ENCODE assay signal across 8 cellular contexts in the genomic region with DNA sequence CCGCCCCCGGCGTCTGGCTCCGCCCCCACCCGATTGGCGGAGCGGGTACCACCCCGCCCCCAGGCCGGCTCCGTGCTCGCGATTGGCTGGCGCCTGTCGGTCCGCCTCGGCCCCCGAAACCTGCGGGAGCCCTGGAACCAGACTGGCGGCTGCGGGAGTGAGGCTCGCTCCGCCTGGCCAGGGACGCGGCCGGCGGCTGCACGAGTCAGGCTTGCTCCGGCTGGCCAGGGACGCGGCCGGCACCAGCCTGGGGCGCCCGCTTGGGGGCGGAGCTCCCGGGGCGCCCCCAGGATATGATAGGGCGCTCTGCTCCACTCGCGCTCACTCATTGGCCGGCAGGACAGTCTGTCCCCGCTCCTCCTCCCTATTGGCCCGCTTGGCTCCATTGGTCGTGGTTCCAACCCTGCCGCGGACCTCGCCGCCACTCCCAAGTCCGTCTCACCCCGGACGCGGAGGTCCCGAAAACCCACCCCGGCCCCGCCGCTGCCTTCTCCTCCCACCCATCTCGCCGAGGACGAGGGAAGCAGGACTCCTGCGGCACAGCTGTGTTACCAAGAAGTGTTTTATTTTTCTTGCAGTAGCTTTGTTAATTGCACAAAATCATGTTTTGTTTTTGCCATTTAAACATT. TPM values are rescaled to one million over a fixed set of nuclear protein-coding genes. Genes with fewer than 3 reads are reported as not detected.
DNase-seq lines count a peak whose midpoint lies in the region; ATAC-seq, FAIRE-seq and TF ChIP-seq lines count a peak whose summit lies in the region.

No MANE protein-coding gene starts in this region.

- H3K79me1 ChIP-seq in H1 (ENCODE audit: low read depth, low read length) = no peaks in the 10 kb centered on the region
- no peaks in the 10 kb centered on the region for H3K79me1 ChIP-seq in mesendoderm (ENCODE audit: low read length)

- no peaks in the 10 kb centered on the region for H3K27me3 ChIP-seq in H1 (replicated peaks in 1 of 4; ENCODE audit: control insufficient read depth in 3 of 4, extremely low read depth in 1 of 4, insufficient read depth in 3 of 4, low read length in 3 of 4)
- no peaks in the 10 kb centered on the region for H3K27me3 ChIP-seq in mesendoderm (ENCODE audit: insufficient read depth, low read length, poor library complexity)

- no peak overlapping the region for H2AFZ ChIP-seq in H1 (ENCODE audit: low read length)

- H3K9ac ChIP-seq in H1 (replicated peaks in 1 of 4; ENCODE audit: extremely low read depth in 1 of 4, low read depth in 3 of 4, low read length in 3 of 4) (peak overlapping the region; percentile 56 to 84 (median 68); a peak in 6 of 7 replicates), mesendoderm (ENCODE audit: low read length) (peak overlapping the region; percentile 74)

- no peak for FAIRE-seq in H1 (lab: Jason Lieb, UNC)

- H3K56ac ChIP-seq in H1 (replicated peaks; ENCODE audit: insufficient read length, low read depth, low read length) = no peak overlapping the region
- peak overlapping the region; percentile 96 for H3K56ac ChIP-seq in mesendoderm (ENCODE audit: low read length)

- H3K9me3 Mint-ChIP-seq in activated CD8-positive, alpha-beta memory T cell treated with anti-CD3 and anti-CD28 coated beads, Interleukin-2, amount 10 ng/mL, durations not matched to agents 7 days and 5 days (ENCODE audit: low read depth) = no peaks in the 10 kb centered on the region

- H2BK20ac ChIP-seq in H1 (ENCODE audit: low read length) = no peak overlapping the region

- TF ChIP-seq POLR2A in H1 (IDR thresholded peaks at IDR 0.05; ENCODE audit: control extremely low read depth in 1 of 2, low read depth in 2 of 2, low read length in 2 of 2) = peak in 1 of 2 experiments; percentile 61; a peak in 1 of 3 replicates

- CTCF ChIA-PET in activated CD8-positive, alpha-beta memory T cell treated with anti-CD3 and anti-CD28 coated beads, Interleukin-2, amount 10 ng/mL, durations not matched to agents 7 days and 5 days (lab: Charles Lee) = interaction anchor here (0.8 to 2.7 kb wide), 4 partner anchors 10 to 34 kb away, joined by 3 to 12 read pairs (median 4); no protein-coding TSS in a partner anchor
- CTCF ChIA-PET in H1 (lab: Charles Lee; ENCODE audit: partially characterized antibody) = no interaction called here

- peaks cover 8% of the 10 kb centered on the region; the same call in 1 of the 2 replicates for H3K23me2 ChIP-seq in H1 (ENCODE audit: low read depth, low read length)

- no peak overlapping the region for H2BK120ac ChIP-seq in H1 (replicated peaks; ENCODE audit: low read depth, low read length)
- peak overlapping the region; percentile 50 for H2BK120ac ChIP-seq in mesendoderm (ENCODE audit: low read depth, low read length)

- TF ChIP-seq RAD21 in H1 (IDR thresholded peaks at IDR 0.05 in 1 of 2, conservative IDR thresholded peaks at IDR 0.05 in 1 of 2; ENCODE audit: low read depth in 2 of 2, low read length in 2 of 2) = no peak

- peaks cover 0 to 7% of the 10 kb centered on the region in 2 experiments for H4K20me1 ChIP-seq in H1 (replicated peaks in 1 of 2; ENCODE audit: control insufficient read depth in 1 of 2, insufficient read depth in 2 of 2, low read length in 2 of 2)

- H4K8ac ChIP-seq in H1 (ENCODE audit: extremely low read depth, insufficient read depth, low read length) = peak overlapping the region; percentile 96
- H4K8ac ChIP-seq in mesendoderm (ENCODE audit: low read depth, low read length) = no peak overlapping the region

- H3K14ac ChIP-seq in H1 (ENCODE audit: insufficient read length) = no peak overlapping the region

- POLR2A ChIA-PET in H1 (lab: Charles Lee; ENCODE audit: partially characterized antibody) = interaction anchor here (1.0 to 2.9 kb wide), 14 partner anchors 8 to 116 kb away, joined by 3 to 21 read pairs (median 4); a partner anchor contains a TSS

- no peaks in the 10 kb centered on the region for H3K27me3 Mint-ChIP-seq in activated CD8-positive, alpha-beta memory T cell treated with anti-CD3 and anti-CD28 coated beads, Interleukin-2, amount 10 ng/mL, durations not matched to agents 7 days and 5 days

- no peak overlapping the region for H4K91ac ChIP-seq in H1 (replicated peaks; ENCODE audit: insufficient read length, low read length)

- H3K4me3 ChIP-seq in H1 (ENCODE audit: extremely low read depth in 1 of 4, insufficient read depth in 2 of 4, low read depth in 3 of 4, low read length in 4 of 4) (peak overlapping the region; percentile 63 to 82 (median 78)), mesendoderm (ENCODE audit: low read length) (peak overlapping the region; percentile 74)

- H3K4me3 Mint-ChIP-seq in activated CD8-positive, alpha-beta memory T cell treated with anti-CD3 and anti-CD28 coated beads, Interleukin-2, amount 10 ng/mL, durations not matched to agents 7 days and 5 days = peak overlapping the region; percentile 77

- no peak overlapping the region for H2BK12ac ChIP-seq in H1 (ENCODE audit: low read depth, low read length)

- peak overlapping the region; percentile 72 for H3K27ac Mint-ChIP-seq in activated CD8-positive, alpha-beta memory T cell treated with anti-CD3 and anti-CD28 coated beads, Interleukin-2, amount 10 ng/mL, durations not matched to agents 7 days and 5 days

- TF ChIP-seq EP300 in H1 (IDR thresholded peaks at IDR 0.05; ENCODE audit: borderline replicate concordance in 1 of 2, low read depth in 2 of 2, low read length in 2 of 2) = no peak

- no peaks in the 10 kb centered on the region for H3K9me3 ChIP-seq in H1 (ENCODE audit: insufficient read depth in 2 of 2, low read depth in 1 of 2, low read length in 1 of 2)

- peak overlapping the region; percentile 87; the same call in 1 of the 2 replicates for H3K18ac ChIP-seq in H1 (ENCODE audit: extremely low read depth, low read length)
- peak overlapping the region; percentile 89 for H3K18ac ChIP-seq in mesendoderm (ENCODE audit: low read length)

- H3K4ac ChIP-seq in H1 (replicated peaks; ENCODE audit: insufficient read length, low read depth, low read length) (no peak overlapping the region), mesendoderm (ENCODE audit: low read depth, low read length) (no peak overlapping the region)

- H3K4me1 ChIP-seq in H1 (replicated peaks in 1 of 4; ENCODE audit: control insufficient read depth in 3 of 4, insufficient read depth in 4 of 4, low read length in 3 of 4) (peaks cover 0 to 14% (median 8%) of the 10 kb centered on the region in 4 experiments; a peak in 4 of 7 replicates), mesendoderm (ENCODE audit: control insufficient read depth, low read depth, low read length) (no peaks in the 10 kb centered on the region)

- peak; percentile 86 for ATAC-seq in GM21367 (IDR thresholded peaks at IDR 0.05; ENCODE audit: unreplicated experiment)
- ATAC-seq in activated CD8-positive, alpha-beta memory T cell treated with anti-CD3 and anti-CD28 coated beads, Interleukin-2, amount 10 ng/mL, durations not matched to agents 7 days and 5 days = peak; percentile 94

- DNase-seq in CMK (ENCODE audit: low read depth) (peak; percentile 61), HT-29 (ENCODE audit: low spot score) (peak; percentile 95), NOMO-1 (lab: John Stamatoyannopoulos, UW; ENCODE audit: unreplicated experiment in 2 of 2) (peak; percentile 92 to 94), H1 (ENCODE audit: low read depth in 1 of 2, low spot score in 2 of 2) (peak; percentile 66 to 97), mesendoderm (peak; percentile 96)
- peak; percentile 92 for DNase-seq in activated CD8-positive, alpha-beta memory T cell treated with anti-CD3 and anti-CD28 coated beads, Interleukin-2, amount 10 ng/mL, durations not matched to agents 7 days and 5 days
- peak; percentile 79 for DNase-seq in stimulated activated CD8-positive, alpha-beta memory T cell treated with anti-CD3 and anti-CD28 coated beads, Interleukin-12 subunit alpha, Interleukin-12 subunit beta, amount 100 ng/mL, for 24 hours (ENCODE audit: extremely low read depth)

- H3K79me2 ChIP-seq in H1 (ENCODE audit: control insufficient read depth in 1 of 2, insufficient read depth in 2 of 2, low read length in 2 of 2) = no peaks in the 10 kb centered on the region
- no peaks in the 10 kb centered on the region for H3K79me2 ChIP-seq in mesendoderm (ENCODE audit: control insufficient read depth, insufficient read depth, low read length)

- H3K4me1 Mint-ChIP-seq in activated CD8-positive, alpha-beta memory T cell treated with anti-CD3 and anti-CD28 coated beads, Interleukin-2, amount 10 ng/mL, durations not matched to agents 7 days and 5 days = peaks cover 10% of the 10 kb centered on the region

- H4K5ac ChIP-seq in H1 (ENCODE audit: insufficient read length, low read depth, low read length) = peak overlapping the region; percentile 73
- no peak overlapping the region for H4K5ac ChIP-seq in mesendoderm (ENCODE audit: low read length)

- H2BK15ac ChIP-seq in H1 (ENCODE audit: low read length) = no peak overlapping the region
- H2BK15ac ChIP-seq in mesendoderm (replicated peaks; ENCODE audit: low read depth) = no peak overlapping the region

- peak overlapping the region; percentile 67 to 92 for H3K4me2 ChIP-seq in H1 (ENCODE audit: insufficient read depth in 1 of 2, low read depth in 2 of 2, low read length in 2 of 2)
- peak overlapping the region; percentile 42 for H3K4me2 ChIP-seq in mesendoderm (ENCODE audit: low read length)

- H2BK5ac ChIP-seq in H1 (ENCODE audit: low read depth, low read length) = peak overlapping the region; percentile 90; the same call in 1 of the 2 replicates
- no peak overlapping the region for H2BK5ac ChIP-seq in mesendoderm (ENCODE audit: low read length)

- H3K27ac ChIP-seq in H1 (ENCODE audit: low read depth, low read length) = peak overlapping the region; percentile 70
- H3K27ac ChIP-seq in mesendoderm (ENCODE audit: low read depth, low read length) = peak overlapping the region; percentile 97

- WGBS in H1 (ENCODE audit: extremely low coverage in 1 of 2, insufficient coverage in 1 of 2, insufficient read length in 1 of 2, insufficient replicate concordance in 2 of 2, low coverage in 1 of 2, low lambda C conversion rate in 2 of 2, missing lambda C conversion rate in 1 of 2), 2 experiments = 1% methylated on average over 42 of the region's 59 CpGs; no CpG with 5 or more reads in 1 of the 2 experiments
- no CpG with 5 or more reads among the region's 59 CpGs for WGBS in mesendoderm (ENCODE audit: extremely low coverage, insufficient coverage, low lambda C conversion rate)

- H3K23ac ChIP-seq in H1 (ENCODE audit: insufficient read length) = no peak overlapping the region
- H3K23ac ChIP-seq in mesendoderm (ENCODE audit: low read length) = no peak overlapping the region

- TF ChIP-seq CTCF in H1 (IDR thresholded peaks at IDR 0.05; ENCODE audit: control extremely low read depth in 1 of 3, insufficient read depth in 1 of 3, low read depth in 1 of 3, low read length in 3 of 3) = no peak

- H3K36me3 ChIP-seq in H1 (ENCODE audit: control insufficient read depth in 2 of 4, insufficient read depth in 4 of 4, low read length in 3 of 4) (peaks cover 0 to 19% (median 8%) of the 10 kb centered on the region in 4 experiments; a peak in 6 of 8 replicates), mesendoderm (ENCODE audit: control insufficient read depth, insufficient read depth, low read length) (peaks cover 3% of the 10 kb centered on the region)

- H2AK5ac ChIP-seq in H1 (ENCODE audit: low read depth, low read length) (no peak overlapping the region), mesendoderm (ENCODE audit: low read length) (no peak overlapping the region)

- H3K36me3 Mint-ChIP-seq in activated CD8-positive, alpha-beta memory T cell treated with anti-CD3 and anti-CD28 coated beads, Interleukin-2, amount 10 ng/mL, durations not matched to agents 7 days and 5 days = peaks cover 10% of the 10 kb centered on the region

RNA-seq across cellular contexts. Expression of a gene that starts 0.3 kb away (rescaled TPM):
- 66.0 and 85.8 TPM in 2 replicates for total RNA-seq in HT-29 (2014; rRNA removed; shearing (Covaris generic))
- 1 to 10 TPM; 5.3 to 7.9 TPM for total RNA-seq in activated CD8-positive, alpha-beta memory T cell treated with anti-CD3 and anti-CD28 coated beads, Interleukin-2, amount 10 ng/mL, durations not matched to agents 7 days and 5 days
- 27.4 and 29.9 TPM in 2 replicates for total RNA-seq in H1 (2021; fragmentation: NEBNext Ultra II Directional; extraction: Animal tissue kit (Norgen Biotek cat#: 25700))
- polyA plus RNA-seq in H1 (2011; rRNA removed) = 68.4 and 95.2 TPM in 2 replicates
- polyA plus RNA-seq in H1 (2011; cell fraction: cytosol; rRNA removed) = 63.2 TPM
- 94.1 TPM for polyA plus RNA-seq in H1 (2011; cell fraction: nucleus; rRNA removed)
- polyA plus RNA-seq in H1 (2012, experiment 1 of 2) = 27.1 to 42.0 TPM (median 38.4 TPM) in 4 replicates
- 28.0 TPM for polyA plus RNA-seq in H1 (2012, experiment 2 of 2)
- polyA plus RNA-seq in H1 (2013, experiment 1 of 2) = 32.4 TPM
- polyA plus RNA-seq in H1 (2013, experiment 2 of 2) = 30.8 TPM
- polyA minus RNA-seq in H1 (2011; rRNA and poly(A)+ RNA removed) = 15.0 and 18.9 TPM in 2 replicates
- 20.2 TPM for polyA minus RNA-seq in H1 (2011; cell fraction: cytosol; rRNA and poly(A)+ RNA removed)
- polyA minus RNA-seq in H1 (2011; cell fraction: nucleus; rRNA and poly(A)+ RNA removed) = 20.7 TPM
- 27.4 TPM for polyA plus RNA-seq in mesendoderm (2013, experiment 1 of 2)
- 27.3 TPM for polyA plus RNA-seq in mesendoderm (2013, experiment 2 of 2)

RNA-seq across cellular contexts. Expression of a gene that starts 7.6 kb away (rescaled TPM):
- total RNA-seq in HT-29 (2014; rRNA removed; shearing (Covaris generic)) = 282 and 291 TPM in 2 replicates
- not detected for total RNA-seq in activated CD8-positive, alpha-beta memory T cell treated with anti-CD3 and anti-CD28 coated beads, Interleukin-2, amount 10 ng/mL, durations not matched to agents 7 days and 5 days
- not detected in 2 replicates for total RNA-seq in H1 (2021; fragmentation: NEBNext Ultra II Directional; extraction: Animal tissue kit (Norgen Biotek cat#: 25700))
- polyA plus RNA-seq in H1 (2011; rRNA removed) = not detected in 2 replicates
- polyA plus RNA-seq in H1 (2011; cell fraction: cytosol; rRNA removed) = not detected
- polyA plus RNA-seq in H1 (2011; cell fraction: nucleus; rRNA removed) = 0.73 TPM
- 0.84 to 1.9 TPM (median 1.3 TPM) in 3 of 4 replicates, not detected in the other for polyA plus RNA-seq in H1 (2012, experiment 1 of 2)
- 7.6 TPM for polyA plus RNA-seq in H1 (2012, experiment 2 of 2)
- polyA plus RNA-seq in H1 (2013, experiment 1 of 2) = 1.1 TPM
- polyA plus RNA-seq in H1 (2013, experiment 2 of 2) = 0.53 TPM
- polyA minus RNA-seq in H1 (2011; rRNA and poly(A)+ RNA removed) = not detected in 2 replicates
- polyA minus RNA-seq in H1 (2011; cell fraction: cytosol; rRNA and poly(A)+ RNA removed) = not detected
- polyA minus RNA-seq in H1 (2011; cell fraction: nucleus; rRNA and poly(A)+ RNA removed) = not detected
- 0.52 TPM for polyA plus RNA-seq in mesendoderm (2013, experiment 1 of 2)
- 0.52 TPM for polyA plus RNA-seq in mesendoderm (2013, experiment 2 of 2)

RNA-seq across cellular contexts. Expression of a gene that starts 14.6 kb away (rescaled TPM):
- total RNA-seq in HT-29 (2014; rRNA removed; shearing (Covaris generic)) = 0.76 TPM in 1 of 2 replicates, not detected in the other
- not detected for total RNA-seq in activated CD8-positive, alpha-beta memory T cell treated with anti-CD3 and anti-CD28 coated beads, Interleukin-2, amount 10 ng/mL, durations not matched to agents 7 days and 5 days
- total RNA-seq in H1 (2021; fragmentation: NEBNext Ultra II Directional; extraction: Animal tissue kit (Norgen Biotek cat#: 25700)) = not detected in 2 replicates
- 0.08 and 0.24 TPM in 2 replicates for polyA plus RNA-seq in H1 (2011; rRNA removed)
- polyA plus RNA-seq in H1 (2011; cell fraction: cytosol; rRNA removed) = 0.27 TPM
- polyA plus RNA-seq in H1 (2011; cell fraction: nucleus; rRNA removed) = 1.8 TPM
- 0.31 TPM in 1 of 4 replicates, not detected in the others for polyA plus RNA-seq in H1 (2012, experiment 1 of 2)
- polyA plus RNA-seq in H1 (2012, experiment 2 of 2) = not detected
- polyA plus RNA-seq in H1 (2013, experiment 1 of 2) = 0.39 TPM
- polyA plus RNA-seq in H1 (2013, experiment 2 of 2) = 0.31 TPM
- not detected in 2 replicates for polyA minus RNA-seq in H1 (2011; rRNA and poly(A)+ RNA removed)
- polyA minus RNA-seq in H1 (2011; cell fraction: cytosol; rRNA and poly(A)+ RNA removed) = not detected
- not detected for polyA minus RNA-seq in H1 (2011; cell fraction: nucleus; rRNA and poly(A)+ RNA removed)
- polyA plus RNA-seq in mesendoderm (2013, experiment 1 of 2) = 0.07 TPM
- 0.17 TPM for polyA plus RNA-seq in mesendoderm (2013, experiment 2 of 2)

RNA-seq across cellular contexts. Expression of a gene that starts 35.8 kb away (rescaled TPM):
- total RNA-seq in HT-29 (2014; rRNA removed; shearing (Covaris generic)) = 17.7 and 30.4 TPM in 2 replicates
- total RNA-seq in activated CD8-positive, alpha-beta memory T cell treated with anti-CD3 and anti-CD28 coated beads, Interleukin-2, amount 10 ng/mL, durations not matched to agents 7 days and 5 days = 10 to 100 TPM; 10.4 to 12.2 TPM
- 10.4 and 13.4 TPM in 2 replicates for total RNA-seq in H1 (2021; fragmentation: NEBNext Ultra II Directional; extraction: Animal tissue kit (Norgen Biotek cat#: 25700))
- 10.3 and 11.8 TPM in 2 replicates for polyA plus RNA-seq in H1 (2011; rRNA removed)
- 9.9 TPM for polyA plus RNA-seq in H1 (2011; cell fraction: cytosol; rRNA removed)
- polyA plus RNA-seq in H1 (2011; cell fraction: nucleus; rRNA removed) = 12.8 TPM
- polyA plus RNA-seq in H1 (2012, experiment 1 of 2) = 4.6 to 9.2 TPM (median 7.7 TPM) in 4 replicates
- 7.0 TPM for polyA plus RNA-seq in H1 (2012, experiment 2 of 2)
- 5.9 TPM for polyA plus RNA-seq in H1 (2013, experiment 1 of 2)
- polyA plus RNA-seq in H1 (2013, experiment 2 of 2) = 5.5 TPM
- polyA minus RNA-seq in H1 (2011; rRNA and poly(A)+ RNA removed) = 8.3 and 9.7 TPM in 2 replicates
- polyA minus RNA-seq in H1 (2011; cell fraction: cytosol; rRNA and poly(A)+ RNA removed) = 8.7 TPM
- 12.6 TPM for polyA minus RNA-seq in H1 (2011; cell fraction: nucleus; rRNA and poly(A)+ RNA removed)
- polyA plus RNA-seq in mesendoderm (2013, experiment 1 of 2) = 4.7 TPM
- polyA plus RNA-seq in mesendoderm (2013, experiment 2 of 2) = 4.4 TPM

RNA-seq across cellular contexts. Expression of a gene that starts 44.3 kb away (rescaled TPM):
- total RNA-seq in HT-29 (2014; rRNA removed; shearing (Covaris generic)) = 46.2 and 54.7 TPM in 2 replicates
- total RNA-seq in activated CD8-positive, alpha-beta memory T cell treated with anti-CD3 and anti-CD28 coated beads, Interleukin-2, amount 10 ng/mL, durations not matched to agents 7 days and 5 days = 100 to 1,000 TPM in 1 of 2 experiments, 10 to 100 TPM in 1; 85.2 to 109 TPM
- 115 and 120 TPM in 2 replicates for total RNA-seq in H1 (2021; fragmentation: NEBNext Ultra II Directional; extraction: Animal tissue kit (Norgen Biotek cat#: 25700))
- polyA plus RNA-seq in H1 (2011; rRNA removed) = 50.2 and 60.2 TPM in 2 replicates
- 60.9 TPM for polyA plus RNA-seq in H1 (2011; cell fraction: cytosol; rRNA removed)
- polyA plus RNA-seq in H1 (2011; cell fraction: nucleus; rRNA removed) = 68.7 TPM
- polyA plus RNA-seq in H1 (2012, experiment 1 of 2) = 73.6 to 91.0 TPM (median 77.9 TPM) in 4 replicates
- polyA plus RNA-seq in H1 (2012, experiment 2 of 2) = 34.4 TPM
- polyA plus RNA-seq in H1 (2013, experiment 1 of 2) = 65.9 TPM
- polyA plus RNA-seq in H1 (2013, experiment 2 of 2) = 60.5 TPM
- polyA minus RNA-seq in H1 (2011; rRNA and poly(A)+ RNA removed) = 41.3 and 50.3 TPM in 2 replicates
- polyA minus RNA-seq in H1 (2011; cell fraction: cytosol; rRNA and poly(A)+ RNA removed) = 28.1 TPM
- polyA minus RNA-seq in H1 (2011; cell fraction: nucleus; rRNA and poly(A)+ RNA removed) = 30.4 TPM
- polyA plus RNA-seq in mesendoderm (2013, experiment 1 of 2) = 76.4 TPM
- polyA plus RNA-seq in mesendoderm (2013, experiment 2 of 2) = 74.5 TPM

Comparison
In these comparisons a context has a peak if more than half of its experiments do, and no peak if none do; other contexts are left out.
1. Peak in every context shown above with its lines: DNase-seq, ATAC-seq, H3K4me3 ChIP-seq and H3K27ac ChIP-seq.
2. RNA of a gene that starts 7.6 kb away (total RNA-seq): 282 to 291 TPM in HT-29; not detected in H1 and not detected in activated CD8-positive, alpha-beta memory T cell treated with anti-CD3 and anti-CD28 coated beads, Interleukin-2, amount 10 ng/mL, durations not matched to agents 7 days and 5 days; every median in the first group is over 100 times any median in the second.